ENCODE assay signal across 1 cellular context in genomic region chr3:31350307-31350706, GRCh38.
TF ChIP-seq lines count a peak whose summit lies in the region.

No MANE protein-coding gene starts in this region.

TF ChIP-seq in GM23338, 12 proteins besides CTCF, POLR2A, EP300 and RAD21 (continued from another document):
- TF ChIP-seq, protein P1, sequence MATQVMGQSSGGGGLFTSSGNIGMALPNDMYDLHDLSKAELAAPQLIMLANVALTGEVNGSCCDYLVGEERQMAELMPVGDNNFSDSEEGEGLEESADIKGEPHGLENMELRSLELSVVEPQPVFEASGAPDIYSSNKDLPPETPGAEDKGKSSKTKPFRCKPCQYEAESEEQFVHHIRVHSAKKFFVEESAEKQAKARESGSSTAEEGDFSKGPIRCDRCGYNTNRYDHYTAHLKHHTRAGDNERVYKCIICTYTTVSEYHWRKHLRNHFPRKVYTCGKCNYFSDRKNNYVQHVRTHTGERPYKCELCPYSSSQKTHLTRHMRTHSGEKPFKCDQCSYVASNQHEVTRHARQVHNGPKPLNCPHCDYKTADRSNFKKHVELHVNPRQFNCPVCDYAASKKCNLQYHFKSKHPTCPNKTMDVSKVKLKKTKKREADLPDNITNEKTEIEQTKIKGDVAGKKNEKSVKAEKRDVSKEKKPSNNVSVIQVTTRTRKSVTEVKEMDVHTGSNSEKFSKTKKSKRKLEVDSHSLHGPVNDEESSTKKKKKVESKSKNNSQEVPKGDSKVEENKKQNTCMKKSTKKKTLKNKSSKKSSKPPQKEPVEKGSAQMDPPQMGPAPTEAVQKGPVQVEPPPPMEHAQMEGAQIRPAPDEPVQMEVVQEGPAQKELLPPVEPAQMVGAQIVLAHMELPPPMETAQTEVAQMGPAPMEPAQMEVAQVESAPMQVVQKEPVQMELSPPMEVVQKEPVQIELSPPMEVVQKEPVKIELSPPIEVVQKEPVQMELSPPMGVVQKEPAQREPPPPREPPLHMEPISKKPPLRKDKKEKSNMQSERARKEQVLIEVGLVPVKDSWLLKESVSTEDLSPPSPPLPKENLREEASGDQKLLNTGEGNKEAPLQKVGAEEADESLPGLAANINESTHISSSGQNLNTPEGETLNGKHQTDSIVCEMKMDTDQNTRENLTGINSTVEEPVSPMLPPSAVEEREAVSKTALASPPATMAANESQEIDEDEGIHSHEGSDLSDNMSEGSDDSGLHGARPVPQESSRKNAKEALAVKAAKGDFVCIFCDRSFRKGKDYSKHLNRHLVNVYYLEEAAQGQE (IDR thresholded peaks at IDR 0.05; ENCODE audit: unreplicated experiment), result no peak
- TF ChIP-seq ZNF331 (CRISPR knock-in tag; IDR thresholded peaks at IDR 0.05; ENCODE audit: low read depth) (no peak), EZH2 (IDR thresholded peaks at IDR 0.05; ENCODE audit: low read depth, unreplicated experiment) (no peak), STAT1 (IDR thresholded peaks at IDR 0.05; ENCODE audit: unreplicated experiment) (no peak)
- TF ChIP-seq, protein P2, sequence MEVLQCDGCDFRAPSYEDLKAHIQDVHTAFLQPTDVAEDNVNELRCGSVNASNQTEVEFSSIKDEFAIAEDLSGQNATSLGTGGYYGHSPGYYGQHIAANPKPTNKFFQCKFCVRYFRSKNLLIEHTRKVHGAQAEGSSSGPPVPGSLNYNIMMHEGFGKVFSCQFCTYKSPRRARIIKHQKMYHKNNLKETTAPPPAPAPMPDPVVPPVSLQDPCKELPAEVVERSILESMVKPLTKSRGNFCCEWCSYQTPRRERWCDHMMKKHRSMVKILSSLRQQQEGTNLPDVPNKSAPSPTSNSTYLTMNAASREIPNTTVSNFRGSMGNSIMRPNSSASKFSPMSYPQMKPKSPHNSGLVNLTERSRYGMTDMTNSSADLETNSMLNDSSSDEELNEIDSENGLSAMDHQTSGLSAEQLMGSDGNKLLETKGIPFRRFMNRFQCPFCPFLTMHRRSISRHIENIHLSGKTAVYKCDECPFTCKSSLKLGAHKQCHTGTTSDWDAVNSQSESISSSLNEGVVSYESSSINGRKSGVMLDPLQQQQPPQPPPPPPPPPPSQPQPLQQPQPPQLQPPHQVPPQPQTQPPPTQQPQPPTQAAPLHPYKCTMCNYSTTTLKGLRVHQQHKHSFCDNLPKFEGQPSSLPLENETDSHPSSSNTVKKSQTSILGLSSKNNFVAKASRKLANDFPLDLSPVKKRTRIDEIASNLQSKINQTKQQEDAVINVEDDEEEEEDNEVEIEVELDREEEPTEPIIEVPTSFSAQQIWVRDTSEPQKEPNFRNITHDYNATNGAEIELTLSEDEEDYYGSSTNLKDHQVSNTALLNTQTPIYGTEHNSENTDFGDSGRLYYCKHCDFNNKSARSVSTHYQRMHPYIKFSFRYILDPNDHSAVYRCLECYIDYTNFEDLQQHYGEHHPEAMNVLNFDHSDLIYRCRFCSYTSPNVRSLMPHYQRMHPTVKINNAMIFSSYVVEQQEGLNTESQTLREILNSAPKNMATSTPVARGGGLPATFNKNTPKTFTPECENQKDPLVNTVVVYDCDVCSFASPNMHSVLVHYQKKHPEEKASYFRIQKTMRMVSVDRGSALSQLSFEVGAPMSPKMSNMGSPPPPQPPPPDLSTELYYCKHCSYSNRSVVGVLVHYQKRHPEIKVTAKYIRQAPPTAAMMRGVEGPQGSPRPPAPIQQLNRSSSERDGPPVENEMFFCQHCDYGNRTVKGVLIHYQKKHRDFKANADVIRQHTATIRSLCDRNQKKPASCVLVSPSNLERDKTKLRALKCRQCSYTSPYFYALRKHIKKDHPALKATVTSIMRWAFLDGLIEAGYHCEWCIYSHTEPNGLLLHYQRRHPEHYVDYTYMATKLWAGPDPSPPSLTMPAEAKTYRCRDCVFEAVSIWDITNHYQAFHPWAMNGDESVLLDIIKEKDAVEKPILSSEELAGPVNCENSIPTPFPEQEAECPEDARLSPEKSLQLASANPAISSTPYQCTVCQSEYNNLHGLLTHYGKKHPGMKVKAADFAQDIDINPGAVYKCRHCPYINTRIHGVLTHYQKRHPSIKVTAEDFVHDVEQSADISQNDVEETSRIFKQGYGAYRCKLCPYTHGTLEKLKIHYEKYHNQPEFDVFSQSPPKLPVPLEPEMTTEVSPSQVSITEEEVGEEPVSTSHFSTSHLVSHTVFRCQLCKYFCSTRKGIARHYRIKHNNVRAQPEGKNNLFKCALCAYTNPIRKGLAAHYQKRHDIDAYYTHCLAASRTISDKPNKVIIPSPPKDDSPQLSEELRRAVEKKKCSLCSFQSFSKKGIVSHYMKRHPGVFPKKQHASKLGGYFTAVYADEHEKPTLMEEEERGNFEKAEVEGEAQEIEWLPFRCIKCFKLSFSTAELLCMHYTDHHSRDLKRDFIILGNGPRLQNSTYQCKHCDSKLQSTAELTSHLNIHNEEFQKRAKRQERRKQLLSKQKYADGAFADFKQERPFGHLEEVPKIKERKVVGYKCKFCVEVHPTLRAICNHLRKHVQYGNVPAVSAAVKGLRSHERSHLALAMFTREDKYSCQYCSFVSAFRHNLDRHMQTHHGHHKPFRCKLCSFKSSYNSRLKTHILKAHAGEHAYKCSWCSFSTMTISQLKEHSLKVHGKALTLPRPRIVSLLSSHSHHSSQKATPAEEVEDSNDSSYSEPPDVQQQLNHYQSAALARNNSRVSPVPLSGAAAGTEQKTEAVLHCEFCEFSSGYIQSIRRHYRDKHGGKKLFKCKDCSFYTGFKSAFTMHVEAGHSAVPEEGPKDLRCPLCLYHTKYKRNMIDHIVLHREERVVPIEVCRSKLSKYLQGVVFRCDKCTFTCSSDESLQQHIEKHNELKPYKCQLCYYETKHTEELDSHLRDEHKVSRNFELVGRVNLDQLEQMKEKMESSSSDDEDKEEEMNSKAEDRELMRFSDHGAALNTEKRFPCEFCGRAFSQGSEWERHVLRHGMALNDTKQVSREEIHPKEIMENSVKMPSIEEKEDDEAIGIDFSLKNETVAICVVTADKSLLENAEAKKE (CRISPR knock-in tag; IDR thresholded peaks at IDR 0.05), result no peak
TF ChIP-seq in GM23338: peak in this region for 0.
